In the genomic region with DNA sequence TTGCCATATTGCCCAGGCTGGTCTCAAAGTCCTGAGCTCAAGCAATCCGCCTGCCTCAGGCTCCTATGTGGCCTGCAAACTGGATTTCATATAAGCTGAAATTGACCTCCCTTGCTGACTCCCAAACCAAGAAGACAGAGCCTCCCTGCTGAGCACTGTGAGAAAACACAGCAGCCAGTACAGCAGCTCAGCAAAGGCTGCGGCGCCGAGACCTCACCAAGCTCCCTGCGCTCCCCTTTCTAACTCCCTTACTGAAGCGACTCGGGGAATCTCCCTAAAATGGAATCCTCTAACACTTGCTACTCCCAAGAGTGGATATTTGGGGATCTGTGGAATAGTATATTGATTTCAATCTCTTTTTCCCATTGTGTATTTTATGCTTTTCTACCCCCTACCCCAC, we compare ENCODE assay signal across 26 cellular contexts. TPM values are rescaled to one million over a fixed set of nuclear protein-coding genes. Genes with fewer than 3 reads are reported as not detected.
"Had no signal": no experiment of that assay in that cellular context is flagged by ENCODE, and none has a peak within 500 bp of the region (broad histone marks: within the 10 kb centered on the region; RNA-seq: fewer than 3 reads in every experiment).

No MANE protein-coding gene starts in this region.

- H3K9me3 ChIP-seq: esophagus squamous epithelium, gastroesophageal sphincter, sigmoid colon, thyroid gland, upper lobe of right lung had no signal

- H3K4me3 ChIP-seq: coronary artery, esophagus squamous epithelium, gastroesophageal sphincter, sigmoid colon, smooth muscle cell, thyroid gland, upper lobe of right lung had no signal

- H3K4me1 ChIP-seq: upper lobe of right lung had no signal

- DNase-seq: activated CD4-positive, CD25-positive, alpha-beta regulatory T cell; activated gamma-delta T cell treated with Interleukin-2 at 50 U/mL for 16 hours; activated T-cell treated with anti-CD3 and anti-CD28 coated beads for 4 hours; central memory CD4-positive, alpha-beta T cell; endodermal cell; esophagus squamous epithelium; head of caudate nucleus; hypothalamus; islet precursor cell; sigmoid colon; stimulated activated CD4-positive, alpha-beta T cell treated with anti-CD3 and anti-CD28 coated beads, Interleukin-2, amount 100 ng/mL, for 48 hours; stimulated activated naive CD8-positive, alpha-beta T cell treated with anti-CD3 and anti-CD28 coated beads, Interleukin-15, Interleukin-2, amounts not matched to agents 100 U/mL and 50 U/mL, for 24 hours; substantia nigra; T1000; thyroid gland; upper lobe of right lung had no signal

- H3K27ac ChIP-seq: coronary artery, esophagus squamous epithelium, gastroesophageal sphincter, sigmoid colon, thyroid gland, upper lobe of right lung had no signal

- H3K27me3 ChIP-seq: thyroid gland had no signal

- ATAC-seq: gastroesophageal sphincter; left colon; stimulated activated naive CD8-positive, alpha-beta T cell treated with anti-CD3 and anti-CD28 coated beads, Interleukin-15, Interleukin-2, amounts not matched to agents 100 U/mL and 50 U/mL, for 24 hours; upper lobe of right lung had no signal

- H3K36me3 ChIP-seq: esophagus squamous epithelium, gastroesophageal sphincter, sigmoid colon, thyroid gland, upper lobe of right lung had no signal

RNA-seq across cellular contexts. Expression of a gene that starts 34.6 kb away (rescaled TPM):
- total RNA-seq: astrocyte had no signal

RNA-seq across cellular contexts. Expression of a gene that starts 56.3 kb away (rescaled TPM):
- total RNA-seq: lower leg skin, myocyte, neural crest cell, osteoblast, posterior vena cava, smooth muscle cell had no signal
- polyA plus RNA-seq: smooth muscle cell had no signal
